ENCODE assay signal across 26 cellular contexts in the genomic region with DNA sequence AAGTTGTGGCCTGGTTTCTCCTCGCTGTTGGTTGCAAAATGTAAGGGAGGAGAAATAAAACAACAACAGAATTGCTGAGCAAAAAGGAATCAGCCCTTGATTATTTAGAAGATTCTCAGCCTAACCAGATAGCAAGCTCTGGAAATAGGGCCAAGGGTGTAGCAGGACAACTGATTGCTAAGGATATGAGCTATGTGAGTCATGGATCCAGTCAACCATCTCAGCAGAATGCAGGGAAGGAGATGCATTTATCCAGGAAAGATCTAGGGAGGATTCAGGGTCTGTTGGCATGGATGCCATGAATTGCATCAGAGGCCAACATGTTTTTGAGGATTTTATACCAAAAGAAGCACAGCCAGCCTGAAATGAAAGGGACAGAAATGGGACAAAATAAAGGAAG. TPM values are rescaled to one million over a fixed set of nuclear protein-coding genes. Genes with fewer than 3 reads are reported as not detected.
"Had no signal": no experiment of that assay in that cellular context is flagged by ENCODE, and none has a peak within 500 bp of the region (broad histone marks: within the 10 kb centered on the region; RNA-seq: fewer than 3 reads in every experiment).

No MANE protein-coding gene starts in this region.

- H3K9me3 ChIP-seq: heart right ventricle, left ventricle myocardium inferior, lower lobe of right lung had no signal

- DNase-seq: dorsolateral prefrontal cortex; effector memory CD4-positive, alpha-beta T cell; heart right ventricle; hypothalamus; left cardiac atrium; left ventricle myocardium inferior; lower lobe of right lung; natural killer cell; right cardiac atrium; stimulated activated CD4-positive, alpha-beta T cell treated with anti-CD3 and anti-CD28 coated beads, Interleukin-2, amount 100 ng/mL, for 48 hours; stimulated activated naive CD4-positive, alpha-beta T cell treated with Interleukin-2 at 50 U/mL for 16 hours had no signal

- H3K27ac ChIP-seq: coronary artery, dorsolateral prefrontal cortex, heart right ventricle, left ventricle myocardium inferior, lower lobe of right lung had no signal

- H3K4me2 ChIP-seq: smooth muscle cell had no signal

- H3K4me3 ChIP-seq: coronary artery, dorsolateral prefrontal cortex, heart right ventricle, left ventricle myocardium inferior, lower lobe of right lung, smooth muscle cell had no signal

- H3K4me1 ChIP-seq: heart right ventricle, left ventricle myocardium inferior, lower lobe of right lung had no signal

- FAIRE-seq: endometrium, frontal cortex, islet of Langerhans, urothelium cell line had no signal

- H3K36me3 ChIP-seq: heart right ventricle, left ventricle myocardium inferior, lower lobe of right lung had no signal

RNA-seq across cellular contexts. Expression of a gene that starts 2.2 kb away (rescaled TPM):
- total RNA-seq: chondrocyte, dorsolateral prefrontal cortex, esophagus mucosa, frontal cortex, glomerular endothelial cell, heart right ventricle, left cardiac atrium, left ventricle myocardium inferior, lower lobe of right lung, mesothelial cell of epicardium, mucosa of gallbladder, myocyte, natural killer cell, neural crest cell, osteocyte, right cardiac atrium, smooth muscle cell had no signal
- polyA plus RNA-seq: heart right ventricle, right cardiac atrium, smooth muscle cell, thymus had no signal

RNA-seq across cellular contexts. Expression of a gene that starts 59.0 kb away (rescaled TPM):
- total RNA-seq: chondrocyte, dorsolateral prefrontal cortex, esophagus mucosa, frontal cortex, glomerular endothelial cell, heart right ventricle, left cardiac atrium, left ventricle myocardium inferior, lower lobe of right lung, mesothelial cell of epicardium, mucosa of gallbladder, myocyte, natural killer cell, neural crest cell, osteocyte, right cardiac atrium, smooth muscle cell had no signal
- polyA plus RNA-seq: heart right ventricle, right cardiac atrium, smooth muscle cell, thymus had no signal
